ENCODE assay signal across 24 cellular contexts in the genomic region with DNA sequence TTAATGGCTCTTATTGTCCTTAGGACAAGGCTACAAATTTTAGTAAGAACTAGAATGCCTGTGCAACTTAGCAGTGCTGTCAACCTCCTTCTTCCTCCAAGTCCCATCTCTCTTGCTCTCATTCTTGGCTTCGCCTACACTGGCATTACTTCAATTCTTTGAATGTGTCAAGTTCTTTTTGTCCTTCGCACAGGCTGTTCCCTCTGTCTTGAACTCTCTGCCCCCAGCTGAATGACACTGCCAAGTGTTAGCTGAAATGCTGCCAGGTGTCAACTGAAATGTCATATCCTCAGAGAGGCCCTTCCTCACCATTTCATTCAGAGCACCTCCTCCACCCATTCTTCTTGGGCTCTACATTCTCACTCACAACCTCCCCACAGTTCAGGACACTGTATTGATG.
"Had no signal": no experiment of that assay in that cellular context is flagged by ENCODE, and none has a peak within 500 bp of the region (broad histone marks: within the 10 kb centered on the region; RNA-seq: fewer than 3 reads in every experiment).

No MANE protein-coding gene starts in this region.

- H3K27ac ChIP-seq: cardiac muscle cell, hepatocyte, left lung, parathyroid adenoma had no signal

- ATAC-seq: activated CD8-positive, alpha-beta memory T cell treated with anti-CD3 and anti-CD28 coated beads, Interleukin-2, amount 10 ng/mL, durations not matched to agents 7 days and 5 days; left lung; stimulated activated naive CD8-positive, alpha-beta T cell treated with anti-CD3 and anti-CD28 coated beads, Interleukin-15, Interleukin-2, amounts not matched to agents 100 U/mL and 50 U/mL, for 24 hours had no signal

- H3K4me3 ChIP-seq: cardiac muscle cell, hepatocyte, left lung, thyroid gland had no signal

- H3K36me3 ChIP-seq: cardiac muscle cell, left lung, thyroid gland had no signal

- H3K9me3 ChIP-seq: left lung, thyroid gland had no signal

- H3K4me1 ChIP-seq: left lung had no signal

- H3K27me3 ChIP-seq: cardiac muscle cell, hepatocyte, left lung, thyroid gland had no signal

- H3K36me3 Mint-ChIP-seq: activated CD8-positive, alpha-beta memory T cell treated with anti-CD3 and anti-CD28 coated beads, Interleukin-2, amount 10 ng/mL, durations not matched to agents 7 days and 5 days; activated naive CD4-positive, alpha-beta T cell treated with anti-CD3 and anti-CD28 coated beads, Interleukin-2, amount 10 ng/mL, durations not matched to agents 7 days and 5 days; immature natural killer cell had no signal

- DNase-seq: activated CD4-positive, alpha-beta memory T cell treated with anti-CD3 and anti-CD28 coated beads, Interleukin-2, amount 10 ng/mL, durations not matched to agents 7 days and 5 days; activated CD4-positive, alpha-beta T cell treated with anti-CD3 and anti-CD28 coated beads for 4 hours; activated CD4-positive, CD25-positive, alpha-beta regulatory T cell; activated CD8-positive, alpha-beta memory T cell treated with anti-CD3 and anti-CD28 coated beads, Interleukin-2, amount 10 ng/mL, durations not matched to agents 7 days and 5 days; activated effector memory CD4-positive, alpha-beta T cell treated with anti-CD3 and anti-CD28 coated beads, Interleukin-2, amount 50 U/mL, for 16 hours; activated naive CD4-positive, alpha-beta T cell treated with anti-CD3 and anti-CD28 coated beads, Interleukin-2, amount 10 ng/mL, durations not matched to agents 7 days and 5 days; activated T-cell treated with anti-CD3 and anti-CD28 coated beads for 4 hours; effector CD4-positive, alpha-beta T cell; erythroblast; foreskin fibroblast; immature natural killer cell; kidney glomerular epithelial cell; left lung; mammary epithelial cell; nephron progenitor cell; stimulated activated CD4-positive, alpha-beta T cell treated with anti-CD3 and anti-CD28 coated beads, Interleukin-4, amount 100 ng/mL, for 4 hours; stimulated activated naive CD8-positive, alpha-beta T cell treated with anti-CD3 and anti-CD28 coated beads, Interleukin-15, Interleukin-2, amounts not matched to agents 100 U/mL and 50 U/mL, for 24 hours; T1000 had no signal

- H3K4me1 Mint-ChIP-seq: activated CD4-positive, alpha-beta memory T cell treated with anti-CD3 and anti-CD28 coated beads, Interleukin-2, amount 10 ng/mL, durations not matched to agents 7 days and 5 days; activated CD8-positive, alpha-beta memory T cell treated with anti-CD3 and anti-CD28 coated beads, Interleukin-2, amount 10 ng/mL, durations not matched to agents 7 days and 5 days; activated naive CD4-positive, alpha-beta T cell treated with anti-CD3 and anti-CD28 coated beads, Interleukin-2, amount 10 ng/mL, durations not matched to agents 7 days and 5 days; immature natural killer cell had no signal

- H3K9me3 Mint-ChIP-seq: activated CD4-positive, alpha-beta memory T cell treated with anti-CD3 and anti-CD28 coated beads, Interleukin-2, amount 10 ng/mL, durations not matched to agents 7 days and 5 days; activated naive CD4-positive, alpha-beta T cell treated with anti-CD3 and anti-CD28 coated beads, Interleukin-2, amount 10 ng/mL, durations not matched to agents 7 days and 5 days; dendritic cell treated with granulocyte-macrophage colony-stimulating factor and Interleukin-4, amounts not matched to agents 40 ng/mL and 50 ng/mL, for 4 days; T-helper 1 cell treated with Interleukin-12 subunit alpha and Interleukin-12 subunit beta and Interleukin-4 antibody, amounts not matched to agents 30 μg/mL and 1 μg/mL, for 36 hours had no signal

- H3K27ac Mint-ChIP-seq: activated CD4-positive, alpha-beta memory T cell treated with anti-CD3 and anti-CD28 coated beads, Interleukin-2, amount 10 ng/mL, durations not matched to agents 7 days and 5 days; activated CD8-positive, alpha-beta memory T cell treated with anti-CD3 and anti-CD28 coated beads, Interleukin-2, amount 10 ng/mL, durations not matched to agents 7 days and 5 days; activated naive CD4-positive, alpha-beta T cell treated with anti-CD3 and anti-CD28 coated beads, Interleukin-2, amount 10 ng/mL, durations not matched to agents 7 days and 5 days; dendritic cell treated with granulocyte-macrophage colony-stimulating factor and Interleukin-4, amounts not matched to agents 40 ng/mL and 50 ng/mL, for 4 days; immature natural killer cell; nephron progenitor cell; T-helper 1 cell treated with Interleukin-12 subunit alpha and Interleukin-12 subunit beta and Interleukin-4 antibody, amounts not matched to agents 30 μg/mL and 1 μg/mL, for 36 hours had no signal

- H3K4me3 Mint-ChIP-seq: activated CD4-positive, alpha-beta memory T cell treated with anti-CD3 and anti-CD28 coated beads, Interleukin-2, amount 10 ng/mL, durations not matched to agents 7 days and 5 days; activated CD8-positive, alpha-beta memory T cell treated with anti-CD3 and anti-CD28 coated beads, Interleukin-2, amount 10 ng/mL, durations not matched to agents 7 days and 5 days; activated naive CD4-positive, alpha-beta T cell treated with anti-CD3 and anti-CD28 coated beads, Interleukin-2, amount 10 ng/mL, durations not matched to agents 7 days and 5 days; dendritic cell treated with granulocyte-macrophage colony-stimulating factor and Interleukin-4, amounts not matched to agents 40 ng/mL and 50 ng/mL, for 4 days; immature natural killer cell; nephron progenitor cell; T-helper 1 cell treated with Interleukin-12 subunit alpha and Interleukin-12 subunit beta and Interleukin-4 antibody, amounts not matched to agents 30 μg/mL and 1 μg/mL, for 36 hours had no signal
